In the genomic region with DNA sequence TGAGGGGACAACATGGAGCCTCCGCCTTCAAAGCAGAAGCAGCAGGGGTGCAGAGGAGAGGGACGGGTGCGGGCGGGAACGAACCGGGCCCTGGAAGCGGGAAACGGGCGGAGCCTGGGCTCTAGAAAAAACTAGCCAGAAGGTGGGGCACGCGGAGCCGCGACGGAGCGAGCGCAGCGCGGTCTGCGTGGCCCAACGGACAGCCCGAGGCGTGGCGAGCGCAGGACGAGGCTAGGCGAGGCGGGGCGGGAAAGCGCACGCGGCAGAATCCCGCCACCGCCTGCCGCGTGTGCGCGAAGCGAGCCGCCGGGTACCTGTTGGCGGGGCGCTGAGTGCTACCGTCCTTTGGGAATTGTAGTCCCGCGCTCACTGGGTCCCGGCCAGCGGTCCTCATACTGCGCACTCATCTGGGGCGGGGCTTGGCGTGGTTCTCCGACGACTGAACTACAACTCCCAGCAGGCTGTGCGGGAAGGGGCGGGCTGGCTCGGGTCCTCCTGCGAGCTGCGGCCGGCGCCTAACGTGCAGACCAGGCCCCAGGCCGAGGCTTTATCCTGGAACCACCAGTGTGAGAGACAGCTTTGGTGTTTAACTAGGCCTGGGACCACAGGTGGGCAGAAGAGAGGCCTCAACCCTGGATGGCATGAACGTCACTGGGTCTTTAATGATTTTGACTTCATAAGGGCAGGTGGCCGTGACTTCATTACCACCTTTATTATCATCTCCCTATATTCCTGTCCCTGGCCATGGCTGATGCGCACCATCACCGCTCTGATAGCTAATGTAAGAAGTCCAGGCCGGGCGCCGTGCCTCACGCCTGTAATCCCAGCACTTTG, we compare ENCODE assay signal across 8 cellular contexts. TPM values are rescaled to one million over a fixed set of nuclear protein-coding genes. Genes with fewer than 3 reads are reported as not detected.
A peak's percentile ranks its signal among the peaks of the same experiment; 100 is the strongest.
DNase-seq lines count a peak whose midpoint lies in the region; ATAC-seq, FAIRE-seq and TF ChIP-seq lines count a peak whose summit lies in the region.

A gene with protein sequence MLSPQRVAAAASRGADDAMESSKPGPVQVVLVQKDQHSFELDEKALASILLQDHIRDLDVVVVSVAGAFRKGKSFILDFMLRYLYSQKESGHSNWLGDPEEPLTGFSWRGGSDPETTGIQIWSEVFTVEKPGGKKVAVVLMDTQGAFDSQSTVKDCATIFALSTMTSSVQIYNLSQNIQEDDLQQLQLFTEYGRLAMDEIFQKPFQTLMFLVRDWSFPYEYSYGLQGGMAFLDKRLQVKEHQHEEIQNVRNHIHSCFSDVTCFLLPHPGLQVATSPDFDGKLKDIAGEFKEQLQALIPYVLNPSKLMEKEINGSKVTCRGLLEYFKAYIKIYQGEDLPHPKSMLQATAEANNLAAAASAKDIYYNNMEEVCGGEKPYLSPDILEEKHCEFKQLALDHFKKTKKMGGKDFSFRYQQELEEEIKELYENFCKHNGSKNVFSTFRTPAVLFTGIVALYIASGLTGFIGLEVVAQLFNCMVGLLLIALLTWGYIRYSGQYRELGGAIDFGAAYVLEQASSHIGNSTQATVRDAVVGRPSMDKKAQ (minus strand): TSS at position 55 of the 834 bp plus-strand sequence. CDS start 41 bp downstream, at position 14.

- H3K36me3 Mint-ChIP-seq in endodermal cell (ENCODE audit: low read depth), result peaks cover 2% of the 10 kb centered on the region

- no peak for TF ChIP-seq CTCF in endodermal cell (conservative IDR thresholded peaks at IDR 0.05)

- H3K4me1 ChIP-seq in NT2/D1 (ENCODE audit: insufficient read depth, insufficient read length), result no peaks in the 10 kb centered on the region
- H3K4me1 ChIP-seq in endodermal cell (ENCODE audit: control insufficient read depth, insufficient read depth, low read length), result no peaks in the 10 kb centered on the region

- DNase-seq in COR-L47 (lab: John Stamatoyannopoulos, UW), result peak; percentile 98
- DNase-seq in HTR-8/SVneo (ENCODE audit: insufficient read length, low spot score), result peak; percentile 88
- DNase-seq in NT2/D1 (ENCODE audit: low read depth, low spot score), result peak; percentile 97
- DNase-seq in activated CD8-positive, alpha-beta memory T cell treated with anti-CD3 and anti-CD28 coated beads, Interleukin-2, amount 50 U/mL, for 24 hours (ENCODE audit: extremely low read depth), result peak; percentile 94
- DNase-seq in endodermal cell, result peak; percentile 99
- DNase-seq in mesenteric fat pad (ENCODE audit: low spot score), result peak; percentile 99
- peak; percentile 93 for DNase-seq in stimulated activated CD8-positive, alpha-beta memory T cell treated with anti-CD3 and anti-CD28 coated beads, Interleukin-15, amount 100 ng/mL, for 1 hour (ENCODE audit: low read depth)

- ATAC-seq in GM21381 (IDR thresholded peaks at IDR 0.05; ENCODE audit: unreplicated experiment), result peak; percentile 83

- no peak within 1 kb of the TSS for H3K27ac ChIP-seq in endodermal cell (ENCODE audit: low read depth, low read length)

- H3K9ac ChIP-seq in NT2/D1 (ENCODE audit: insufficient read length, low read depth), result peak within 1 kb of the TSS; percentile 67
- peak within 1 kb of the TSS; percentile 44 for H3K9ac ChIP-seq in endodermal cell (ENCODE audit: extremely low read depth, low read length, poor library complexity, severe bottlenecking)

- no peaks in the 10 kb centered on the region for H3K27me3 Mint-ChIP-seq in endodermal cell (ENCODE audit: insufficient read depth)

- peak within 1 kb of the TSS; percentile 68 for H3K27ac Mint-ChIP-seq in endodermal cell

- no peaks in the 10 kb centered on the region for H3K9me3 Mint-ChIP-seq in endodermal cell

- 12 to 13% methylated on average over 56 to 69 of the region's 69 CpGs for WGBS in endodermal cell (ENCODE audit: insufficient coverage in 1 of 2, insufficient read length in 1 of 2), 2 experiments

- H3K4me1 Mint-ChIP-seq in endodermal cell, result peaks cover 7% of the 10 kb centered on the region

- no peaks in the 10 kb centered on the region for H3K27me3 ChIP-seq in NT2/D1 (ENCODE audit: insufficient read depth, insufficient read length)
- no peaks in the 10 kb centered on the region for H3K27me3 ChIP-seq in endodermal cell (ENCODE audit: control insufficient read depth, insufficient read depth, low read length, poor library complexity, severe bottlenecking)

- FAIRE-seq in HTR-8/SVneo (lab: Jason Lieb, UNC), result no peak

- H3K36me3 ChIP-seq in NT2/D1 (ENCODE audit: insufficient read depth, insufficient read length, low read length) (peaks cover 6% of the 10 kb centered on the region), endodermal cell (ENCODE audit: control insufficient read depth, insufficient read depth, low read length) (peaks cover 11% of the 10 kb centered on the region)

- H3K4me3 ChIP-seq in NT2/D1 (ENCODE audit: insufficient read length, low read depth) (peak within 1 kb of the TSS; percentile 49), endodermal cell (ENCODE audit: low read length) (peak within 1 kb of the TSS; percentile 88)

- peaks cover 7% of the 10 kb centered on the region; the same call in 1 of the 2 replicates for H3K9me3 ChIP-seq in NT2/D1 (ENCODE audit: insufficient read depth, low read length)
- no peaks in the 10 kb centered on the region for H3K9me3 ChIP-seq in endodermal cell (ENCODE audit: control insufficient read depth, low read length)

- peak within 1 kb of the TSS; percentile 54 for H3K4me3 Mint-ChIP-seq in endodermal cell

RNA-seq across cellular contexts. Expression of the gene that starts here (rescaled TPM):
- total RNA-seq in endodermal cell, result 10 to 100 TPM; 33.8 to 38.0 TPM
- 10.3 TPM for polyA plus RNA-seq in endodermal cell (2013, experiment 1 of 2)
- polyA plus RNA-seq in endodermal cell (2013, experiment 2 of 2), result 10.8 TPM
- 123 TPM for total RNA-seq in mesenteric fat pad
